Comparison of ENCODE assay signal across 8 cellular contexts in the genomic region with DNA sequence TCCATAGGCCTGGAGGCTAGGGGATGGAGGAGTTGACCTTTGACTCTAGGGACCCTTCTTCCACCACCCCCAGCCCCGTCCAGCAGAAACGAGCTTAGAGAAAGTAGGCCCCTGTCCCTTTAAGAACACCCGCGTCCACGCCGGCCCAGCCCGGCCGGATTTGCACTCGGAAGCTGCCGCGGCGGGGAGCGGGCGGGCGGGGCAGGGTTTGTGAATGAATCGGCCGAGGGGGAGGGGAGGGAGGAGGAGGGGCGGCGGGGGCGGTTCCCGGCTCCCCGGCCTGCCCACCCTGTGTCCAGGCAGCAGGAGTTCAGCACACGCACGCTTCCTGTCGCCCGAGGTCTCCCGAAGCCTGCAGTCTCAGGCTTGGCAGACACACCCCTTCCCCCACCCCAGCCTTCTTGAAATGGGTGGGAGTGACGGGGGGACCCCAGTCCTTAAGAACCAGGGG. TPM values are rescaled to one million over a fixed set of nuclear protein-coding genes. Genes with fewer than 3 reads are reported as not detected.
DNase-seq lines count a peak whose midpoint lies in the region; ATAC-seq and TF ChIP-seq lines count a peak whose summit lies in the region.

No MANE protein-coding gene starts in this region.

- H3K27me3 ChIP-seq in breast epithelium (peaks cover 9 to 86% of the 10 kb centered on the region in 2 donors), Caco-2 (replicated peaks; ENCODE audit: control insufficient read depth, insufficient read depth, low read length) (no peaks in the 10 kb centered on the region; the same call in 1 of the 2 replicates)

- no peaks in the 10 kb centered on the region for H3K9me3 Mint-ChIP-seq in MCF 10A (ENCODE audit: unreplicated experiment)
- H3K9me3 Mint-ChIP-seq in type B pancreatic cell, result no peaks in the 10 kb centered on the region
- H3K9me3 Mint-ChIP-seq in T-cell, result no peaks in the 10 kb centered on the region
- H3K9me3 Mint-ChIP-seq in Caco-2 (ENCODE audit: unreplicated experiment), result no peaks in the 10 kb centered on the region

- no peaks in the 10 kb centered on the region for H3K4me1 ChIP-seq in breast epithelium
- no peaks in the 10 kb centered on the region for H3K4me1 ChIP-seq in Caco-2

- H3K27me3 Mint-ChIP-seq in MCF 10A (ENCODE audit: insufficient read depth, unreplicated experiment) (peaks cover 22% of the 10 kb centered on the region), type B pancreatic cell (peaks cover 71% of the 10 kb centered on the region), T-cell (peaks cover 62 to 80% of the 10 kb centered on the region in 2 donors), Caco-2 (ENCODE audit: insufficient read depth, unreplicated experiment) (peaks cover 20% of the 10 kb centered on the region)

- H3K36me3 ChIP-seq in breast epithelium (no peaks in the 10 kb centered on the region), Caco-2 (ENCODE audit: control insufficient read depth, insufficient read depth, low read length) (no peaks in the 10 kb centered on the region)

- CTCF ChIA-PET in MCF 10A (lab: Yijun Ruan, JAX) (no interaction called here), T-cell (lab: Charles Lee) (interaction anchor here in 1 of 2 donors (0.5 kb wide), 1 partner anchor 196 kb away, joined by 3 read pairs; no protein-coding TSS in a partner anchor), Caco-2 (lab: Charles Lee) (no interaction called here)

- no peak for TF ChIP-seq POLR2A in breast epithelium (IDR thresholded peaks at IDR 0.05)

- no peaks in the 10 kb centered on the region for H3K36me3 Mint-ChIP-seq in MCF 10A (ENCODE audit: insufficient read depth, unreplicated experiment)
- H3K36me3 Mint-ChIP-seq in type B pancreatic cell, result no peaks in the 10 kb centered on the region
- H3K36me3 Mint-ChIP-seq in T-cell, result no peaks in the 10 kb centered on the region
- no peaks in the 10 kb centered on the region for H3K36me3 Mint-ChIP-seq in Caco-2 (ENCODE audit: insufficient read depth, unreplicated experiment)

- BruUV-seq in MCF 10A (replicated peaks; lab: Mats Ljungman, UMichigan) (no TSS peak), Caco-2 (replicated peaks; lab: Mats Ljungman, UMichigan) (no TSS peak)

- H3K27ac Mint-ChIP-seq in MCF 10A (ENCODE audit: low read depth, unreplicated experiment) (no peak overlapping the region), type B pancreatic cell (no peak overlapping the region), T-cell (no peak overlapping the region), Caco-2 (ENCODE audit: unreplicated experiment) (no peak overlapping the region)

- H3K4me3 Mint-ChIP-seq in MCF 10A (ENCODE audit: unreplicated experiment) (peak overlapping the region; percentile 28), type B pancreatic cell (peak overlapping the region; percentile 84), T-cell (peak overlapping the region in 1 of 3 donors; percentile 55), Caco-2 (ENCODE audit: unreplicated experiment) (no peak overlapping the region)

- peak; percentile 44 for DNase-seq in MCF 10A (ENCODE audit: unreplicated experiment)
- no peak for DNase-seq in breast epithelium (ENCODE audit: low spot score in 2 of 2)
- peak; percentile 48 for DNase-seq in SK-N-DZ (ENCODE audit: low spot score)
- peak; percentile 59 for DNase-seq in left ventricle myocardium superior
- no peak for DNase-seq in type B pancreatic cell (ENCODE audit: extremely low spot score, unreplicated experiment)
- DNase-seq in T-cell, result no peak
- DNase-seq in Caco-2, result no peak

- H3K9me3 ChIP-seq in breast epithelium (no peaks in the 10 kb centered on the region), Caco-2 (no peaks in the 10 kb centered on the region)

- TF ChIP-seq CTCF in MCF 10A (IDR thresholded peaks at IDR 0.05; ENCODE audit: unreplicated experiment) (no peak), breast epithelium (IDR thresholded peaks at IDR 0.05) (no peak), type B pancreatic cell (conservative IDR thresholded peaks at IDR 0.05) (no peak), Caco-2 (IDR thresholded peaks at IDR 0.05; ENCODE audit: insufficient read depth in 1 of 2, low read depth in 1 of 2, low read length in 1 of 2, severe bottlenecking in 1 of 2, unreplicated experiment in 1 of 2) (no peak)

- H3K27ac ChIP-seq in breast epithelium, result no peak overlapping the region

- H3K4me1 Mint-ChIP-seq in MCF 10A (ENCODE audit: insufficient read depth, unreplicated experiment) (peaks cover 12% of the 10 kb centered on the region), type B pancreatic cell (ENCODE audit: unreplicated experiment) (peaks cover 7% of the 10 kb centered on the region), T-cell (peaks cover 13 to 22% (median 14%) of the 10 kb centered on the region in 3 donors), Caco-2 (ENCODE audit: low read depth, unreplicated experiment) (peaks cover 13% of the 10 kb centered on the region)

- peak; percentile 53 for ATAC-seq in left ventricle myocardium superior
- no peak for ATAC-seq in GM21390 (IDR thresholded peaks at IDR 0.05; ENCODE audit: unreplicated experiment)
- no peak for ATAC-seq in T-cell (replicated peaks in 1 of 4)

- POLR2A ChIA-PET in MCF 10A (lab: Yijun Ruan, JAX) (no interaction called here), T-cell (lab: Charles Lee) (no interaction called here), Caco-2 (lab: Charles Lee) (no interaction called here)

- intact Hi-C loops in MCF 10A (cut with micrococcal nuclease), result no loop called here
- intact Hi-C loops in breast epithelium (cut with DNase I; ENCODE audit: low total_unique reads), result no loop called here
- intact Hi-C loops in left ventricle myocardium superior (cut with micrococcal nuclease), result no loop called here
- intact Hi-C loops in Caco-2 (cut with micrococcal nuclease; ENCODE audit: unreplicated experiment), result no loop called here

- H3K4me3 ChIP-seq in breast epithelium, result peak overlapping the region in 1 of 3 donors; percentile 54
- H3K4me3 ChIP-seq in Caco-2 (ENCODE audit: low read depth, low read length), result no peak overlapping the region; the same call in 1 of the 2 replicates

RNA-seq across cellular contexts. Expression of a gene that starts 1.5 kb away (rescaled TPM):
- total RNA-seq in MCF 10A (2022) (0.15 and 0.21 TPM in 2 replicates), breast epithelium (under 1 TPM in 2 of 3 donors, not detected in 1; under 0.01 to 0.15 TPM), left ventricle myocardium superior (not detected), type B pancreatic cell (ENCODE audit: low replicate concordance) (4.3 and 6.2 TPM in 2 replicates), T-cell (under 1 TPM in 4 of 5 donors, not detected in 1; 0.07 to 0.18 (median 0.13) TPM), Caco-2 (2022) (0.18 and 0.23 TPM in 2 replicates)
- 3.8 and 4.0 TPM in 2 replicates for polyA plus RNA-seq in SK-N-DZ (2014; cell fraction: cytosol; rRNA removed)
- polyA plus RNA-seq in SK-N-DZ (2014; cell fraction: nucleus; rRNA removed), result 11.3 and 12.9 TPM in 2 replicates

RNA-seq across cellular contexts. Expression of a gene that starts 32.7 kb away (rescaled TPM):
- total RNA-seq in MCF 10A (2022) (47.1 and 58.3 TPM in 2 replicates), breast epithelium (10 to 100 TPM; 11.2 to 17.4 (median 15.4) TPM), left ventricle myocardium superior (25.5 TPM), type B pancreatic cell (ENCODE audit: low replicate concordance) (87.1 and 93.6 TPM in 2 replicates), T-cell (10 to 100 TPM; 32.8 to 78.5 (median 66.0) TPM), Caco-2 (2022) (51.4 and 58.2 TPM in 2 replicates)
- polyA plus RNA-seq in SK-N-DZ (2014; cell fraction: cytosol; rRNA removed), result 9.4 and 23.3 TPM in 2 replicates
- 5.7 and 20.2 TPM in 2 replicates for polyA plus RNA-seq in SK-N-DZ (2014; cell fraction: nucleus; rRNA removed)

Comparison
In these comparisons a context has a peak if more than half of its experiments do, and no peak if none do; other contexts are left out.
1. DNase-seq: peak in MCF 10A (single experiment), SK-N-DZ (single experiment) and left ventricle myocardium superior (single experiment); none in breast epithelium (0 of 2), type B pancreatic cell (single experiment), T-cell (0 of 34) and Caco-2 (0 of 2).